Comparison of ENCODE assay signal across 33 cellular contexts in the genomic region with DNA sequence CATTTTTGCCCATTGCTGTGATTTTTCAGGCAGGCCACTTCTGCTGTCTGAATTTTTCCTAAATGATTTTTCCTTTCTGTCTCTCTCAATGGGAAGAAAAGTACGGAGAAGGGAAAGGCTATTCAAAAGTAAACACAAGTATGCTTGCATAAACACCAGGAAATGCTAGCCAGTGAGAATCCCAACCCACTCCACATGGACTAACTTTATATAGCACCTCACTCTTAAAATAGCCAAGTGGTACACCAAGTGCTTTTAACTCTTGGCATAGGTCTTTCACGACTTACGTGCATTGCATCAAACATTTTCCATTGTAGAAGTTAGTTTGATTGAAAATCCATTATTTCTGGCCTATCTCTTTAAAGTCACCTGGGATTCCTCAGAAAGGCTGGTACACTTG.
"Had no signal": no experiment of that assay in that cellular context is flagged by ENCODE, and none has a peak within 500 bp of the region (broad histone marks: within the 10 kb centered on the region; RNA-seq: fewer than 3 reads in every experiment).

No MANE protein-coding gene starts in this region.

- H3K4me2 ChIP-seq: KMS-11 had no signal

- H3K4me3 ChIP-seq: MG63 had no signal

- H3K36me3 ChIP-seq: MG63 had no signal

- H3K9ac ChIP-seq: KMS-11 had no signal

- H3K9me3 ChIP-seq: MG63 had no signal

- DNase-seq: Karpas-422, MG63, MM.1S, NCI-H1048, NCI-H1092, NCI-H1092 treated with DMSO at 0.1 percent for 48 hours, NCI-H1105, NCI-H1105 treated with DMSO at 0.1 percent for 48 hours, NCI-H1417, NCI-H1417 treated with DMSO at 0.1 percent for 48 hours, NCI-H1436, NCI-H1436 treated with DMSO at 0.1 percent for 48 hours, NCI-H146, NCI-H1694, NCI-H1694 treated with DMSO at 0.1 percent for 48 hours, NCI-H187, NCI-H187 treated with DMSO at 0.1 percent for 48 hours, NCI-H1930, NCI-H2029, NCI-H2029 treated with DMSO at 0.1 percent for 48 hours, NCI-H2081, NCI-H2081 treated with DMSO at 0.1 percent for 48 hours, NCI-H2107, NCI-H2171, NCI-H2171 treated with DMSO at 0.1 percent for 48 hours, NCI-H2227 treated with DMSO at 0.1 percent for 48 hours, NCI-H226, NCI-H345, NCI-H446, NCI-H446 treated with DMSO at 0.1 percent for 48 hours, NCI-H510A, NCI-H510A treated with DMSO at 0.1 percent for 48 hours had no signal

- H3K27ac ChIP-seq: KMS-11 had no signal

- H3K27me3 ChIP-seq: MG63 had no signal
